ENCODE assay signal across 23 cellular contexts in genomic region chr17:39683295-39683939, GRCh38. TPM values are rescaled to one million over a fixed set of nuclear protein-coding genes. Genes with fewer than 3 reads are reported as not detected.
A peak's percentile ranks its signal among the peaks of the same experiment; 100 is the strongest.
DNase-seq lines count a peak whose midpoint lies in the region; ATAC-seq and TF ChIP-seq lines count a peak whose summit lies in the region.
"Had no signal": no experiment of that assay in that cellular context is flagged by ENCODE, and none has a peak within 500 bp of the region (broad histone marks: within the 10 kb centered on the region; RNA-seq: fewer than 3 reads in every experiment).

No MANE protein-coding gene starts in this region.

- H3K27ac Mint-ChIP-seq in activated naive CD8-positive, alpha-beta T cell treated with anti-CD3 and anti-CD28 coated beads, Interleukin-2, amount 50 U/mL, for 24 hours = peak overlapping the region; percentile 1
- no peak overlapping the region for H3K27ac Mint-ChIP-seq in activated naive CD8-positive, alpha-beta T cell treated with anti-CD3 and anti-CD28 coated beads for 36 hours
- H3K27ac Mint-ChIP-seq in WTC11 (peak overlapping the region; percentile 42; the same call in 1 of the 2 replicates), neural crest cell (ENCODE audit: unreplicated experiment) (peak overlapping the region; percentile 13), T-cell (no peak overlapping the region)
- H3K27ac Mint-ChIP-seq: GM23338 had no signal

- TF ChIP-seq CTCF in WTC11 (IDR thresholded peaks at IDR 0.05) (no peak), neural crest cell (conservative IDR thresholded peaks at IDR 0.05) (no peak), esophagus muscularis mucosa (IDR thresholded peaks at IDR 0.05) (no peak)

- H3K27ac ChIP-seq in esophagus muscularis mucosa (replicated peaks in 1 of 4) = no peak overlapping the region
- H3K27ac ChIP-seq: Peyer's patch had no signal

- 94% methylated on average over 9 of the region's 9 CpGs for WGBS in esophagus muscularis mucosa

- no peak for ATAC-seq in activated naive CD8-positive, alpha-beta T cell treated with anti-CD3 and anti-CD28 coated beads, Interleukin-2, amount 50 U/mL, for 24 hours
- ATAC-seq in WTC11 (no peak), HG02798 (IDR thresholded peaks at IDR 0.05; ENCODE audit: poor library complexity, unreplicated experiment) (no peak), T-cell (replicated peaks in 1 of 4) (no peak)
- ATAC-seq: GM23338, HCT116, SK-N-SH treated with all-trans-retinoic acid at 6 μM for 48 hours had no signal

- no peaks in the 10 kb centered on the region for H3K27me3 Mint-ChIP-seq in activated naive CD8-positive, alpha-beta T cell treated with anti-CD3 and anti-CD28 coated beads, Interleukin-2, amount 50 U/mL, for 24 hours
- no peaks in the 10 kb centered on the region for H3K27me3 Mint-ChIP-seq in activated naive CD8-positive, alpha-beta T cell treated with anti-CD3 and anti-CD28 coated beads for 36 hours
- H3K27me3 Mint-ChIP-seq in WTC11 (ENCODE audit: low read depth) (no peaks in the 10 kb centered on the region), neural crest cell (ENCODE audit: low read depth) (no peaks in the 10 kb centered on the region), T-cell (no peaks in the 10 kb centered on the region)

- H3K9me3 Mint-ChIP-seq in activated naive CD8-positive, alpha-beta T cell treated with anti-CD3 and anti-CD28 coated beads, Interleukin-2, amount 50 U/mL, for 24 hours = no peaks in the 10 kb centered on the region
- no peaks in the 10 kb centered on the region for H3K9me3 Mint-ChIP-seq in activated naive CD8-positive, alpha-beta T cell treated with anti-CD3 and anti-CD28 coated beads for 36 hours
- H3K9me3 Mint-ChIP-seq in WTC11 (no peaks in the 10 kb centered on the region), neural crest cell (peaks cover 3% of the 10 kb centered on the region), T-cell (no peaks in the 10 kb centered on the region)
- H3K9me3 Mint-ChIP-seq: GM23338 had no signal

- H3K36me3 ChIP-seq in esophagus muscularis mucosa = peaks cover 0 to 62% (median 34%) of the 10 kb centered on the region in 4 donors

- H3K4me1 ChIP-seq in esophagus muscularis mucosa = peaks cover 9 to 17% (median 15%) of the 10 kb centered on the region in 4 donors

- peaks cover 5% of the 10 kb centered on the region for H3K36me3 Mint-ChIP-seq in activated naive CD8-positive, alpha-beta T cell treated with anti-CD3 and anti-CD28 coated beads, Interleukin-2, amount 50 U/mL, for 24 hours (ENCODE audit: low read depth)
- H3K36me3 Mint-ChIP-seq in activated naive CD8-positive, alpha-beta T cell treated with anti-CD3 and anti-CD28 coated beads for 36 hours = peaks cover 4% of the 10 kb centered on the region
- H3K36me3 Mint-ChIP-seq in WTC11 = peaks cover 12% of the 10 kb centered on the region
- H3K36me3 Mint-ChIP-seq in neural crest cell (ENCODE audit: low read depth) = peaks cover 7% of the 10 kb centered on the region
- H3K36me3 Mint-ChIP-seq in T-cell = peaks cover 28% of the 10 kb centered on the region

- no peak overlapping the region for H3K4me3 ChIP-seq in esophagus muscularis mucosa
- H3K4me3 ChIP-seq: GM23338, Peyer's patch had no signal

- no peak overlapping the region for H3K4me3 Mint-ChIP-seq in activated naive CD8-positive, alpha-beta T cell treated with anti-CD3 and anti-CD28 coated beads, Interleukin-2, amount 50 U/mL, for 24 hours
- no peak overlapping the region for H3K4me3 Mint-ChIP-seq in activated naive CD8-positive, alpha-beta T cell treated with anti-CD3 and anti-CD28 coated beads for 36 hours
- no peak overlapping the region for H3K4me3 Mint-ChIP-seq in WTC11
- no peak overlapping the region for H3K4me3 Mint-ChIP-seq in neural crest cell
- H3K4me3 Mint-ChIP-seq in T-cell = no peak overlapping the region
- H3K4me3 Mint-ChIP-seq: GM23338 had no signal

- H3K27me3 ChIP-seq in esophagus muscularis mucosa = no peaks in the 10 kb centered on the region
- H3K27me3 ChIP-seq: Peyer's patch had no signal

- no peak for TF ChIP-seq POLR2A in esophagus muscularis mucosa (IDR thresholded peaks at IDR 0.05; ENCODE audit: low read depth)

- TF ChIP-seq EP300 in esophagus muscularis mucosa (IDR thresholded peaks at IDR 0.05) = no peak

- CTCF ChIA-PET in WTC11 (lab: Charles Lee) = interaction anchor here (0.7 to 1.6 kb wide), 9 partner anchors 12 to 62 kb away, joined by 3 to 5 read pairs (median 4); partner anchors contain the start of genes ERBB2 and MIEN1
- CTCF ChIA-PET in T-cell (lab: Charles Lee) = no interaction called here

- intact Hi-C loops in esophagus muscularis mucosa (cut with DNase I) = no loop called here

- peaks cover 43% of the 10 kb centered on the region for H3K4me1 Mint-ChIP-seq in activated naive CD8-positive, alpha-beta T cell treated with anti-CD3 and anti-CD28 coated beads, Interleukin-2, amount 50 U/mL, for 24 hours
- peaks cover 39% of the 10 kb centered on the region for H3K4me1 Mint-ChIP-seq in activated naive CD8-positive, alpha-beta T cell treated with anti-CD3 and anti-CD28 coated beads for 36 hours
- H3K4me1 Mint-ChIP-seq in WTC11 = peaks cover 21% of the 10 kb centered on the region
- H3K4me1 Mint-ChIP-seq in neural crest cell = peaks cover 13% of the 10 kb centered on the region
- H3K4me1 Mint-ChIP-seq in T-cell = peaks cover 46 to 53% (median 50%) of the 10 kb centered on the region in 3 donors

- no peaks in the 10 kb centered on the region for H3K9me3 ChIP-seq in esophagus muscularis mucosa
- H3K9me3 ChIP-seq: Peyer's patch had no signal

- POLR2A ChIA-PET in WTC11 (lab: Charles Lee) = no interaction called here
- POLR2A ChIA-PET in T-cell (lab: Charles Lee) = interaction anchor here in 1 of 2 donors (0.7 kb wide), 1 partner anchor 274 kb away, joined by 9 read pairs; no protein-coding TSS in a partner anchor

- no peak for DNase-seq in activated naive CD8-positive, alpha-beta T cell treated with anti-CD3 and anti-CD28 coated beads, Interleukin-2, amount 50 U/mL, for 24 hours
- DNase-seq in activated naive CD8-positive, alpha-beta T cell treated with anti-CD3 and anti-CD28 coated beads for 36 hours = no peak
- DNase-seq in WTC11 (ENCODE audit: low spot score) = no peak
- no peak for DNase-seq in neural crest cell (ENCODE audit: low read depth, low spot score)
- DNase-seq in esophagus muscularis mucosa (ENCODE audit: extremely low spot score) = no peak
- DNase-seq in NCI-H2227 treated with DMSO at 0.1 percent for 48 hours (lab: John Stamatoyannopoulos, UW) = no peak
- DNase-seq in T-cell = no peak
- DNase-seq: AML-193, C1 segment of cervical spinal cord, DMS79 treated with DMSO at 0.1 percent for 48 hours, IMR-90, NCI-H1105, NCI-H146, NCI-H2029, NCI-H226, NCI-H510A treated with DMSO at 0.1 percent for 48 hours, NCI-H748 treated with DMSO at 0.1 percent for 48 hours, Peyer's patch had no signal

TF ChIP-seq in WTC11, 78 proteins besides CTCF, POLR2A, EP300 and RAD21:
- TF ChIP-seq, protein P1, sequence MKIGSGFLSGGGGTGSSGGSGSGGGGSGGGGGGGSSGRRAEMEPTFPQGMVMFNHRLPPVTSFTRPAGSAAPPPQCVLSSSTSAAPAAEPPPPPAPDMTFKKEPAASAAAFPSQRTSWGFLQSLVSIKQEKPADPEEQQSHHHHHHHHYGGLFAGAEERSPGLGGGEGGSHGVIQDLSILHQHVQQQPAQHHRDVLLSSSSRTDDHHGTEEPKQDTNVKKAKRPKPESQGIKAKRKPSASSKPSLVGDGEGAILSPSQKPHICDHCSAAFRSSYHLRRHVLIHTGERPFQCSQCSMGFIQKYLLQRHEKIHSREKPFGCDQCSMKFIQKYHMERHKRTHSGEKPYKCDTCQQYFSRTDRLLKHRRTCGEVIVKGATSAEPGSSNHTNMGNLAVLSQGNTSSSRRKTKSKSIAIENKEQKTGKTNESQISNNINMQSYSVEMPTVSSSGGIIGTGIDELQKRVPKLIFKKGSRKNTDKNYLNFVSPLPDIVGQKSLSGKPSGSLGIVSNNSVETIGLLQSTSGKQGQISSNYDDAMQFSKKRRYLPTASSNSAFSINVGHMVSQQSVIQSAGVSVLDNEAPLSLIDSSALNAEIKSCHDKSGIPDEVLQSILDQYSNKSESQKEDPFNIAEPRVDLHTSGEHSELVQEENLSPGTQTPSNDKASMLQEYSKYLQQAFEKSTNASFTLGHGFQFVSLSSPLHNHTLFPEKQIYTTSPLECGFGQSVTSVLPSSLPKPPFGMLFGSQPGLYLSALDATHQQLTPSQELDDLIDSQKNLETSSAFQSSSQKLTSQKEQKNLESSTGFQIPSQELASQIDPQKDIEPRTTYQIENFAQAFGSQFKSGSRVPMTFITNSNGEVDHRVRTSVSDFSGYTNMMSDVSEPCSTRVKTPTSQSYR (CRISPR knock-in tag; IDR thresholded peaks at IDR 0.05) = no peak

RNA-seq across cellular contexts. Expression of gene PGAP3, which starts 4.4 kb away (rescaled TPM):
- total RNA-seq in activated naive CD8-positive, alpha-beta T cell treated with anti-CD3 and anti-CD28 coated beads for 36 hours = 1 to 10 TPM; 7.8 to 8.9 TPM
- 24.3 to 25.7 TPM (median 24.9 TPM) in 3 replicates for total RNA-seq in WTC11 (2021)
- total RNA-seq in neural crest cell = 18.2 and 21.7 TPM in 2 replicates
- 1 to 10 TPM; 6.2 to 9.4 (median 8.5) TPM for total RNA-seq in esophagus muscularis mucosa
- 10 to 100 TPM; 27.9 to 34.3 (median 31.7) TPM for total RNA-seq in T-cell

RNA-seq across cellular contexts. Expression of gene PNMT, which starts 15.2 kb away (rescaled TPM):
- total RNA-seq in activated naive CD8-positive, alpha-beta T cell treated with anti-CD3 and anti-CD28 coated beads for 36 hours = not detected
- total RNA-seq in WTC11 (2021) = 2.4 to 3.1 TPM (median 2.7 TPM) in 3 replicates
- 0.84 and 0.86 TPM in 2 replicates for total RNA-seq in neural crest cell
- 10 to 100 TPM in 3 of 4 donors, 1 to 10 TPM in 1; 9.4 to 14.3 (median 10.6) TPM for total RNA-seq in esophagus muscularis mucosa
- total RNA-seq in T-cell = under 1 TPM in 3 of 5 donors, not detected in 2; 0.35 to 0.56 (median 0.47) TPM
- total RNA-seq: A172, IMR-90 had no signal

RNA-seq across cellular contexts. Expression of gene ERBB2, which starts 16.4 kb away (rescaled TPM):
- 1 to 10 TPM; 3.8 to 4.3 TPM for total RNA-seq in activated naive CD8-positive, alpha-beta T cell treated with anti-CD3 and anti-CD28 coated beads for 36 hours
- total RNA-seq in WTC11 (2021) (153 to 209 TPM (median 158 TPM) in 3 replicates), neural crest cell (78.4 and 82.9 TPM in 2 replicates), esophagus muscularis mucosa (10 to 100 TPM; 36.8 to 67.7 (median 57.7) TPM), T-cell (1 to 10 TPM; 4.1 to 8.8 (median 6.0) TPM)

RNA-seq across cellular contexts. Expression of gene TCAP, which starts 18.3 kb away (rescaled TPM):
- total RNA-seq in activated naive CD8-positive, alpha-beta T cell treated with anti-CD3 and anti-CD28 coated beads for 36 hours = under 1 TPM; 0.78 to 0.89 TPM
- total RNA-seq in WTC11 (2021) (2.5 to 2.9 TPM (median 2.8 TPM) in 3 replicates), neural crest cell (1.9 and 2.8 TPM in 2 replicates), esophagus muscularis mucosa (1 to 10 TPM in 3 of 4 donors, under 1 TPM in 1; 0.99 to 2.1 (median 1.3) TPM), T-cell (1 to 10 TPM; 2.2 to 7.8 (median 6.6) TPM)

RNA-seq across cellular contexts. Expression of gene STARD3, which starts 46.5 kb away (rescaled TPM):
- total RNA-seq in activated naive CD8-positive, alpha-beta T cell treated with anti-CD3 and anti-CD28 coated beads for 36 hours = 10 to 100 TPM; 47.9 to 53.2 TPM
- total RNA-seq in WTC11 (2021) (64.9 to 75.3 TPM (median 65.4 TPM) in 3 replicates), neural crest cell (60.6 and 64.8 TPM in 2 replicates), esophagus muscularis mucosa (10 to 100 TPM; 27.5 to 47.3 (median 38.6) TPM), T-cell (100 to 1,000 TPM in 2 of 5 donors, 10 to 100 TPM in 3; 81.3 to 146 (median 99.7) TPM)

Comparison
In these comparisons a context has a peak if more than half of its experiments do, and no peak if none do; other contexts are left out.
1. H3K27ac Mint-ChIP-seq: peak in activated naive CD8-positive, alpha-beta T cell treated with anti-CD3 and anti-CD28 coated beads, Interleukin-2, amount 50 U/mL, for 24 hours (single experiment), WTC11 (single experiment) and neural crest cell (single experiment); none in activated naive CD8-positive, alpha-beta T cell treated with anti-CD3 and anti-CD28 coated beads for 36 hours (single experiment) and T-cell (0 of 2).